ENCODE assay signal across 15 cellular contexts in genomic region chr10:21296575-21297355, GRCh38.
"Had no signal": no experiment of that assay in that cellular context is flagged by ENCODE, and none has a peak within 500 bp of the region (broad histone marks: within the 10 kb centered on the region; RNA-seq: fewer than 3 reads in every experiment).

No MANE protein-coding gene starts in this region.

- H3K4me1 Mint-ChIP-seq: central memory CD8-positive, alpha-beta T cell; stimulated activated naive CD8-positive, alpha-beta T cell treated with anti-CD3 and anti-CD28 coated beads, Interleukin-15, amount 100 ng/mL, for 72 hours had no signal

- H3K9me3 Mint-ChIP-seq: activated naive CD4-positive, alpha-beta T cell treated with anti-CD3 and anti-CD28 coated beads, Interleukin-2, amount 50 U/mL, for 72 hours; activated T-cell treated with anti-CD3 and anti-CD28 coated beads, Interleukin-2, amount 50 U/mL, for 24 hours; brain; central memory CD8-positive, alpha-beta T cell; natural killer cell; stimulated activated naive CD8-positive, alpha-beta T cell treated with anti-CD3 and anti-CD28 coated beads, Interleukin-15, amount 100 ng/mL, for 72 hours had no signal

- H3K9me3 ChIP-seq: testis had no signal

- H3K4me3 ChIP-seq: testis had no signal

- H3K4me3 Mint-ChIP-seq: activated T-cell treated with anti-CD3 and anti-CD28 coated beads, Interleukin-2, amount 50 U/mL, for 24 hours; brain; central memory CD8-positive, alpha-beta T cell; natural killer cell; stimulated activated naive CD8-positive, alpha-beta T cell treated with anti-CD3 and anti-CD28 coated beads, Interleukin-15, amount 100 ng/mL, for 72 hours had no signal

- H3K27ac Mint-ChIP-seq: activated naive CD4-positive, alpha-beta T cell treated with anti-CD3 and anti-CD28 coated beads, Interleukin-2, amount 50 U/mL, for 72 hours; activated T-cell treated with anti-CD3 and anti-CD28 coated beads, Interleukin-2, amount 50 U/mL, for 24 hours; natural killer cell; stimulated activated naive CD8-positive, alpha-beta T cell treated with anti-CD3 and anti-CD28 coated beads, Interleukin-15, amount 100 ng/mL, for 72 hours had no signal

- H3K36me3 Mint-ChIP-seq: activated naive CD4-positive, alpha-beta T cell treated with anti-CD3 and anti-CD28 coated beads, Interleukin-2, amount 50 U/mL, for 72 hours; brain; natural killer cell had no signal

- H3K27me3 ChIP-seq: testis had no signal

- DNase-seq: activated effector memory CD4-positive, alpha-beta T cell treated with anti-CD3 and anti-CD28 coated beads, Interleukin-2, amount 50 U/mL, for 16 hours; activated T-cell treated with anti-CD3 and anti-CD28 coated beads, Interleukin-2, amount 50 U/mL, for 24 hours; amniotic stem cell; erythroblast; hippocampal formation; left colon; natural killer cell; stimulated activated CD4-positive, alpha-beta T cell treated with anti-CD3 and anti-CD28 coated beads, Interleukin-15, amount 100 ng/mL, for 24 hours; stimulated activated CD4-positive, alpha-beta T cell treated with anti-CD3 and anti-CD28 coated beads, Interleukin-4, amount 100 ng/mL, for 4 hours; stimulated activated naive CD8-positive, alpha-beta T cell treated with anti-CD3 and anti-CD28 coated beads, Interleukin-15, amount 100 ng/mL, for 72 hours; testis had no signal

- H3K27ac ChIP-seq: testis had no signal

- ATAC-seq: activated CD4-positive, CD25-positive, alpha-beta regulatory T cell treated with anti-CD3 and anti-CD28 coated beads, Interleukin-2, amount 50 U/mL, for 24 hours; activated naive CD4-positive, alpha-beta T cell treated with anti-CD3 and anti-CD28 coated beads, Interleukin-2, amount 50 U/mL, for 72 hours; left colon; natural killer cell; stimulated activated naive CD8-positive, alpha-beta T cell treated with anti-CD3 and anti-CD28 coated beads, Interleukin-15, amount 100 ng/mL, for 72 hours had no signal
